ENCODE assay signal across 9 cellular contexts in the genomic region with DNA sequence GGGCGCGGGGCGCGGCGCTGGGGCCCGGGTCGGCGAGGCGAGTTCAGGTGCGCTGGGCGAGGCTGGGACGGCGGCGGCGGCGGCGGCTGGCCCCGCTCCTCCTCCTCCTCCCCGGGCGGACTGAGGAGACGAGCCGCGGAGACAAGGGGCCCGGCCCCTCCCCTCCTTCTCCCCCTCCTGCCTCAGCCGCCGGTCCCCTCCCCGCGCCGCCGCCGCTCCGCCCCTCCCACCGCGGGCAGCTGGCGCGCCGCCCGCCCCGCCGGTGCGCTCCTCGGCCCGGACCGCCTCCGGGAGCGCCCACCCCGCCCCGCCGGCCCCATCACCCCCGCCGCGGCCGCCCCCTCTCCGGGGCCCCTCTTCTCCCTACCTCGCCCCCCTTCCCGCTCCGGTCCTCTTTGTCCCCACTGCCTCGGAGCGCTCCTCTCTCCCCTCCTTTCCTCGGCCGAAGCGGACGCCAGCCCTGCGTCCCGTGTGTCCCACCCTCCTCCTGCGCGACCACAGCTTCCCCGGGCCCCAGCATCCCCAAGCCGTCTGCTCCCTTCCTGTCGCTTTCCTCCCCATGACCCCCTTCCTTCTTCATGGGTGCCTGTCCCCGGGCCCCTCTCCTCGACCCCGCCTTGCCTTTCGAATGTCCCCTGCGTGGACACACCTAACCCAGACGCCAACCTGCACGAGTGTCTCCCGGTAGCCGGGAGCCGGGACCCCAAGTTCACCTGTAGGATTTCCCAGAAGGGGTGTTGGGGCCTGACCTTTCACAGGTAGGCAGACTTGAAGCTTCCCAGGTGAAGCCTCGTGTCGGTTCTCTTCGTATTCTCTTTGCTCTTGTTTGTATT. TPM values are rescaled to one million over a fixed set of nuclear protein-coding genes. Genes with fewer than 3 reads are reported as not detected.
DNase-seq lines count a peak whose midpoint lies in the region; ATAC-seq and TF ChIP-seq lines count a peak whose summit lies in the region.
"Had no signal": no experiment of that assay in that cellular context is flagged by ENCODE, and none has a peak within 500 bp of the region (broad histone marks: within the 10 kb centered on the region; RNA-seq: fewer than 3 reads in every experiment).

A gene (minus strand): TSS at position 143 of the 833 bp plus-strand sequence. CDS start 420 bp downstream, outside the sequence.

- WGBS in esophagus muscularis mucosa, result 10% methylated on average over 32 of the region's 83 CpGs
- WGBS in ovary, 3 donors, result 8 to 15% (median 14%) methylated on average over 37 to 69 of the region's 83 CpGs
- 3 to 10% (median 4%) methylated on average over 29 to 82 of the region's 83 CpGs for WGBS in spleen, 5 donors

- DNase-seq in DMS53 treated with DMSO at 0.1 percent for 48 hours (lab: John Stamatoyannopoulos, UW; ENCODE audit: unreplicated experiment) (peak; percentile 46), NCI-H2107 (lab: John Stamatoyannopoulos, UW) (peak; percentile 61), esophagus muscularis mucosa (ENCODE audit: extremely low spot score) (peak; percentile 62), ovary (peak in 1 of 5 donors; percentile 12), spleen (no peak), GOT3 (lab: John Stamatoyannopoulos, UW) (no peak)
- no peak for DNase-seq in CD4-positive, alpha-beta T cell

- TF ChIP-seq CTCF in esophagus muscularis mucosa (IDR thresholded peaks at IDR 0.05) (no peak), ovary (IDR thresholded peaks at IDR 0.05) (no peak), spleen (IDR thresholded peaks at IDR 0.05 in 8 of 11, conservative IDR thresholded peaks at IDR 0.05 in 3 of 11) (no peak)
- no peak for TF ChIP-seq CTCF in CD4-positive, alpha-beta T cell (IDR thresholded peaks at IDR 0.05)

- peaks cover 61% of the 10 kb centered on the region for H3K27me3 Mint-ChIP-seq in CD4-positive, alpha-beta T cell

- H3K4me3 ChIP-seq in esophagus muscularis mucosa (peak within 1 kb of the TSS; percentile 46 to 56 (median 48)), ovary (peak within 1 kb of the TSS; percentile 29), spleen (peak within 1 kb of the TSS in 4 of 8 donors; percentile 10 to 49 (median 18))

- H3K9me3 ChIP-seq in esophagus muscularis mucosa (no peaks in the 10 kb centered on the region), ovary (no peaks in the 10 kb centered on the region), spleen (no peaks in the 10 kb centered on the region)
- H3K9me3 ChIP-seq in CD4-positive, alpha-beta T cell (ENCODE audit: control insufficient read depth, low read length), result no peaks in the 10 kb centered on the region

- TF ChIP-seq EP300 in esophagus muscularis mucosa (IDR thresholded peaks at IDR 0.05), result no peak
- TF ChIP-seq EP300 in ovary (IDR thresholded peaks at IDR 0.05), result no peak

- no peak within 1 kb of the TSS for H3K27ac ChIP-seq in esophagus muscularis mucosa (replicated peaks in 1 of 4)
- no peak within 1 kb of the TSS for H3K27ac ChIP-seq in ovary
- H3K27ac ChIP-seq in spleen, result no peak within 1 kb of the TSS
- H3K27ac ChIP-seq in CD4-positive, alpha-beta T cell (ENCODE audit: low read depth, low read length), result no peak within 1 kb of the TSS
- H3K27ac ChIP-seq: epithelial cell of prostate had no signal

- no peak within 1 kb of the TSS for H3K4me3 Mint-ChIP-seq in CD4-positive, alpha-beta T cell

- peaks cover 2% of the 10 kb centered on the region for H3K9me3 Mint-ChIP-seq in CD4-positive, alpha-beta T cell

- H3K4me1 ChIP-seq in esophagus muscularis mucosa (peaks cover 16 to 25% (median 20%) of the 10 kb centered on the region in 4 donors), ovary (ENCODE audit: insufficient read depth) (peaks cover 2% of the 10 kb centered on the region), spleen (peaks cover 0 to 20% (median 16%) of the 10 kb centered on the region in 6 donors)

- H3K36me3 Mint-ChIP-seq in CD4-positive, alpha-beta T cell (ENCODE audit: low read depth), result no peaks in the 10 kb centered on the region

- no peak for ATAC-seq in CD4-positive, alpha-beta T cell (ENCODE audit: poor library complexity)
- no peak for ATAC-seq in GM19351 (IDR thresholded peaks at IDR 0.05; ENCODE audit: unreplicated experiment)

- CTCF ChIA-PET in CD4-positive, alpha-beta T cell (lab: Charles Lee), result no interaction called here

- H3K27me3 ChIP-seq in esophagus muscularis mucosa (peaks cover 0 to 74% (median 23%) of the 10 kb centered on the region in 4 donors), ovary (no peaks in the 10 kb centered on the region), spleen (replicated peaks in 1 of 7) (peaks cover 0 to 80% (median 46%) of the 10 kb centered on the region in 7 donors)
- peaks cover 44% of the 10 kb centered on the region for H3K27me3 ChIP-seq in CD4-positive, alpha-beta T cell (ENCODE audit: control insufficient read depth, insufficient read depth, low read length)

- POLR2A ChIA-PET in CD4-positive, alpha-beta T cell (lab: Charles Lee), result no interaction called here

- H3K36me3 ChIP-seq in esophagus muscularis mucosa (no peaks in the 10 kb centered on the region), ovary (no peaks in the 10 kb centered on the region), spleen (no peaks in the 10 kb centered on the region)

- intact Hi-C loops in esophagus muscularis mucosa (cut with DNase I), result no loop called here
- intact Hi-C loops in ovary (cut with DNase I), result no loop called here
- intact Hi-C loops in spleen (cut with DNase I; ENCODE audit: low total_unique reads), result no loop called here
- intact Hi-C loops in CD4-positive, alpha-beta T cell (cut with DNase I, micrococcal nuclease), result no loop called here

- TF ChIP-seq POLR2A in esophagus muscularis mucosa (IDR thresholded peaks at IDR 0.05; ENCODE audit: low read depth), result no peak
- no peak for TF ChIP-seq POLR2A in ovary (IDR thresholded peaks at IDR 0.05)
- TF ChIP-seq POLR2A in spleen (IDR thresholded peaks at IDR 0.05), result no peak

- no peak within 1 kb of the TSS for H3K27ac Mint-ChIP-seq in CD4-positive, alpha-beta T cell

- H3K4me1 Mint-ChIP-seq in CD4-positive, alpha-beta T cell (ENCODE audit: low read depth), result peaks cover 5% of the 10 kb centered on the region

RNA-seq across cellular contexts. Expression of the gene that starts here (rescaled TPM):
- under 1 TPM in 1 of 4 donors, not detected in 3; 0.11 TPM for total RNA-seq in esophagus muscularis mucosa
- total RNA-seq in ovary, result 1 to 10 TPM in 4 of 7 donors, under 1 TPM in 2, not detected in 1; 0.36 to 2.4 (median 1.6) TPM
- 1 to 10 TPM in 1 of 2 donors, under 1 TPM in 1; 0.38 to 1.3 TPM for polyA plus RNA-seq in ovary
- not detected for total RNA-seq in spleen
- under 1 TPM in 2 of 3 donors, not detected in 1; 0.03 to 0.11 TPM for polyA plus RNA-seq in spleen
- not detected for total RNA-seq in CD4-positive, alpha-beta T cell

Comparison
In these comparisons a context has a peak if more than half of its experiments do, and no peak if none do; other contexts are left out.
1. Peak in DNase-seq and H3K4me3 ChIP-seq in esophagus muscularis mucosa; RNA of the gene not detected or under 1 TPM.
2. DNase-seq: peak in DMS53 treated with DMSO at 0.1 percent for 48 hours (single experiment) and NCI-H2107 (single experiment); none in spleen (single experiment), GOT3 (single experiment) and CD4-positive, alpha-beta T cell (0 of 10).